In genomic region chr1:174222166-174222949, GRCh38 we compare ENCODE assay signal across 14 cellular contexts.
A peak's percentile ranks its signal among the peaks of the same experiment; 100 is the strongest.
DNase-seq lines count a peak whose midpoint lies in the region; ATAC-seq and TF ChIP-seq lines count a peak whose summit lies in the region.
"Had no signal": no experiment of that assay in that cellular context is flagged by ENCODE, and none has a peak within 500 bp of the region (broad histone marks: within the 10 kb centered on the region; RNA-seq: fewer than 3 reads in every experiment).

No MANE protein-coding gene starts in this region.

- no peaks in the 10 kb centered on the region for H3K27me3 Mint-ChIP-seq in naive B cell
- H3K27me3 Mint-ChIP-seq: activated naive CD4-positive, alpha-beta T cell treated with anti-CD3 and anti-CD28 coated beads, Interleukin-2, amount 10 ng/mL, durations not matched to agents 7 days and 5 days had no signal

- no peak for ATAC-seq in naive B cell (ENCODE audit: low read depth in 2 of 2)

- H3K9me3 ChIP-seq in colonic mucosa, result no peaks in the 10 kb centered on the region

- in situ Hi-C loops in brain microvascular endothelial cell (cut with HindIII; ENCODE audit: low pct_ligation_motif_present, low sequenced_read_pairs), result no loop called here

- no peak overlapping the region for H3K4me3 ChIP-seq in brain microvascular endothelial cell (ENCODE audit: low read depth, low read length)
- no peak overlapping the region for H3K4me3 ChIP-seq in colonic mucosa

- H3K27ac ChIP-seq in brain microvascular endothelial cell (no peak overlapping the region), colonic mucosa (no peak overlapping the region)

- no peak overlapping the region for H3K9ac ChIP-seq in colonic mucosa (ENCODE audit: low read depth in 2 of 2, low read length in 2 of 2)

- no peaks in the 10 kb centered on the region for H3K4me1 ChIP-seq in colonic mucosa

- peaks cover 11 to 30% of the 10 kb centered on the region in 2 donors for H3K36me3 Mint-ChIP-seq in naive B cell

- peak overlapping the region in 6 of 8 donors; percentile 49 to 91 (median 76) for H3K4me3 Mint-ChIP-seq in naive B cell
- H3K4me3 Mint-ChIP-seq: activated naive CD4-positive, alpha-beta T cell treated with anti-CD3 and anti-CD28 coated beads, Interleukin-2, amount 10 ng/mL, durations not matched to agents 7 days and 5 days had no signal

- DNase-seq in EH (ENCODE audit: low read depth) (peak; percentile 72), HT1080 (ENCODE audit: low read depth) (peak; percentile 63), brain microvascular endothelial cell (peak; percentile 57), naive B cell (no peak), middle frontal gyrus (ENCODE audit: extremely low spot score, low spot score) (no peak), NCI-H446 treated with DMSO at 0.1 percent for 48 hours (lab: John Stamatoyannopoulos, UW) (no peak), NCI-H526 (lab: John Stamatoyannopoulos, UW) (no peak), colonic mucosa (no peak)
- DNase-seq: activated CD4-positive, alpha-beta T cell treated with anti-CD3 and anti-CD28 coated beads for 48 hours; activated naive CD4-positive, alpha-beta T cell treated with anti-CD3 and anti-CD28 coated beads, Interleukin-2, amount 10 ng/mL, durations not matched to agents 7 days and 5 days; hypothalamus; NCI-H146; stimulated activated CD4-positive, alpha-beta T cell treated with anti-CD3 and anti-CD28 coated beads, Interleukin-2, amount 100 ng/mL, for 24 hours; stimulated activated naive CD4-positive, alpha-beta T cell treated with Interleukin-2 at 50 U/mL for 16 hours had no signal

- peak overlapping the region in 5 of 6 donors; percentile 73 to 95 (median 92) for H3K27ac Mint-ChIP-seq in naive B cell
- H3K27ac Mint-ChIP-seq: activated naive CD4-positive, alpha-beta T cell treated with anti-CD3 and anti-CD28 coated beads, Interleukin-2, amount 10 ng/mL, durations not matched to agents 7 days and 5 days had no signal

- TF ChIP-seq CTCF in brain microvascular endothelial cell (IDR thresholded peaks at IDR 0.05; ENCODE audit: low read depth, low read length, missing control alignments), result no peak
- TF ChIP-seq CTCF in colonic mucosa (IDR thresholded peaks at IDR 0.05), result no peak

- peaks cover 38 to 51% (median 48%) of the 10 kb centered on the region in 3 donors for H3K4me1 Mint-ChIP-seq in naive B cell

- no peaks in the 10 kb centered on the region for H3K36me3 ChIP-seq in brain microvascular endothelial cell (replicated peaks)
- H3K36me3 ChIP-seq in colonic mucosa, result no peaks in the 10 kb centered on the region

- peaks cover 0 to 8% (median 3%) of the 10 kb centered on the region in 7 donors for H3K9me3 Mint-ChIP-seq in naive B cell
- H3K9me3 Mint-ChIP-seq: activated naive CD4-positive, alpha-beta T cell treated with anti-CD3 and anti-CD28 coated beads, Interleukin-2, amount 10 ng/mL, durations not matched to agents 7 days and 5 days had no signal

- H3K27me3 ChIP-seq in brain microvascular endothelial cell (replicated peaks) (no peaks in the 10 kb centered on the region), colonic mucosa (no peaks in the 10 kb centered on the region)

- intact Hi-C loops in colonic mucosa (cut with DNase I), result no loop called here

Comparison
In these comparisons a context has a peak if more than half of its experiments do, and no peak if none do; other contexts are left out.
1. DNase-seq: peak in EH (single experiment), HT1080 (single experiment) and brain microvascular endothelial cell (single experiment); none in naive B cell (single experiment), middle frontal gyrus (single experiment), NCI-H446 treated with DMSO at 0.1 percent for 48 hours (single experiment), NCI-H526 (0 of 2) and colonic mucosa (single experiment).